1 cellular context compared by ENCODE assay signal in the genomic region with DNA sequence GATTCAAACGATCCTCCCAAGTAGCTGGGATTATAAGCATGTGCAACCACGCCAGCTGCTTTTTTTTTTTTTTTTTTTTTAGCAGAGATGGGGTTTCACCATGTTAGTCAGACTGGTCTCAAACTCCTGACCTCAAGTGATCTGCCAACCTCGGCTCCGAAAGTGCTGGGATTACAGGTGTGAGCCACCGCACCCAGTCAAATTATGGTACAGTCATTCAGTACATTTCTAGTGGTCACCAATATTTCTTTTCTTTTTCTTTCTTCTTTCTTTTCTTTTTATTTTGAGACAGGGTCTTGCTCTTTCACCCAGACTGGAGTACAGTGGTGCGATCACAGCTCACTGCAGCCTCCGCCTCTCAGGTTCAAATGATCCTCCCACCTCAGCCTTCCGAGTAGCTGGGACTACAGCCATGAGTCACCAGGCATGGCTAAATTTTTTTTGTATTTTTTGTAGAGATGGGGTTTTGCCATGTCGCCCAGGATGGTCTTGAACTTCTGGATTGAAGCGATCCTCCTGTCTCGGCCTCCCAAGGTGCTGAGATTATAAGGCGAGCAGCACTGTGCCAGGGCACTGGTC.
TF ChIP-seq lines count a peak whose summit lies in the region.

No MANE protein-coding gene starts in this region.

TF ChIP-seq in K562, 482 proteins besides CTCF, POLR2A, EP300 and RAD21 (continued from another document):
- TF ChIP-seq, protein P1, sequence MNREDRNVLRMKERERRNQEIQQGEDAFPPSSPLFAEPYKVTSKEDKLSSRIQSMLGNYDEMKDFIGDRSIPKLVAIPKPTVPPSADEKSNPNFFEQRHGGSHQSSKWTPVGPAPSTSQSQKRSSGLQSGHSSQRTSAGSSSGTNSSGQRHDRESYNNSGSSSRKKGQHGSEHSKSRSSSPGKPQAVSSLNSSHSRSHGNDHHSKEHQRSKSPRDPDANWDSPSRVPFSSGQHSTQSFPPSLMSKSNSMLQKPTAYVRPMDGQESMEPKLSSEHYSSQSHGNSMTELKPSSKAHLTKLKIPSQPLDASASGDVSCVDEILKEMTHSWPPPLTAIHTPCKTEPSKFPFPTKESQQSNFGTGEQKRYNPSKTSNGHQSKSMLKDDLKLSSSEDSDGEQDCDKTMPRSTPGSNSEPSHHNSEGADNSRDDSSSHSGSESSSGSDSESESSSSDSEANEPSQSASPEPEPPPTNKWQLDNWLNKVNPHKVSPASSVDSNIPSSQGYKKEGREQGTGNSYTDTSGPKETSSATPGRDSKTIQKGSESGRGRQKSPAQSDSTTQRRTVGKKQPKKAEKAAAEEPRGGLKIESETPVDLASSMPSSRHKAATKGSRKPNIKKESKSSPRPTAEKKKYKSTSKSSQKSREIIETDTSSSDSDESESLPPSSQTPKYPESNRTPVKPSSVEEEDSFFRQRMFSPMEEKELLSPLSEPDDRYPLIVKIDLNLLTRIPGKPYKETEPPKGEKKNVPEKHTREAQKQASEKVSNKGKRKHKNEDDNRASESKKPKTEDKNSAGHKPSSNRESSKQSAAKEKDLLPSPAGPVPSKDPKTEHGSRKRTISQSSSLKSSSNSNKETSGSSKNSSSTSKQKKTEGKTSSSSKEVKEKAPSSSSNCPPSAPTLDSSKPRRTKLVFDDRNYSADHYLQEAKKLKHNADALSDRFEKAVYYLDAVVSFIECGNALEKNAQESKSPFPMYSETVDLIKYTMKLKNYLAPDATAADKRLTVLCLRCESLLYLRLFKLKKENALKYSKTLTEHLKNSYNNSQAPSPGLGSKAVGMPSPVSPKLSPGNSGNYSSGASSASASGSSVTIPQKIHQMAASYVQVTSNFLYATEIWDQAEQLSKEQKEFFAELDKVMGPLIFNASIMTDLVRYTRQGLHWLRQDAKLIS (CRISPR knock-in tag; IDR thresholded peaks at IDR 0.05) = no peak
- TF ChIP-seq ZNF780A (CRISPR knock-in tag; IDR thresholded peaks at IDR 0.05) = no peak
- TF ChIP-seq IFI16 (CRISPR knock-in tag; IDR thresholded peaks at IDR 0.05) = no peak
- no peak for TF ChIP-seq MIER1 (IDR thresholded peaks at IDR 0.05; ENCODE audit: low read depth)
- no peak for TF ChIP-seq ZNF24 (IDR thresholded peaks at IDR 0.05)
- TF ChIP-seq, protein P2, sequence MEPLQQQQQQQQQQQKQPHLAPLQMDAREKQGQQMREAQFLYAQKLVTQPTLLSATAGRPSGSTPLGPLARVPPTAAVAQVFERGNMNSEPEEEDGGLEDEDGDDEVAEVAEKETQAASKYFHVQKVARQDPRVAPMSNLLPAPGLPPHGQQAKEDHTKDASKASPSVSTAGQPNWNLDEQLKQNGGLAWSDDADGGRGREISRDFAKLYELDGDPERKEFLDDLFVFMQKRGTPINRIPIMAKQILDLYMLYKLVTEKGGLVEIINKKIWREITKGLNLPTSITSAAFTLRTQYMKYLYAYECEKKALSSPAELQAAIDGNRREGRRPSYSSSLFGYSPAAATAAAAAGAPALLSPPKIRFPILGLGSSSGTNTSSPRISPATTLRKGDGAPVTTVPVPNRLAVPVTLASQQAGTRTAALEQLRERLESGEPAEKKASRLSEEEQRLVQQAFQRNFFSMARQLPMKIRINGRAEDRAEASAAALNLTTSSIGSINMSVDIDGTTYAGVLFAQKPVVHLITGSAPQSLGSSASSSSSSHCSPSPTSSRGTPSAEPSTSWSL (CRISPR knock-in tag; IDR thresholded peaks at IDR 0.05; ENCODE audit: borderline replicate concordance) = no peak
- TF ChIP-seq MECOM (CRISPR knock-in tag; IDR thresholded peaks at IDR 0.05) = no peak
- TF ChIP-seq, protein P3, sequence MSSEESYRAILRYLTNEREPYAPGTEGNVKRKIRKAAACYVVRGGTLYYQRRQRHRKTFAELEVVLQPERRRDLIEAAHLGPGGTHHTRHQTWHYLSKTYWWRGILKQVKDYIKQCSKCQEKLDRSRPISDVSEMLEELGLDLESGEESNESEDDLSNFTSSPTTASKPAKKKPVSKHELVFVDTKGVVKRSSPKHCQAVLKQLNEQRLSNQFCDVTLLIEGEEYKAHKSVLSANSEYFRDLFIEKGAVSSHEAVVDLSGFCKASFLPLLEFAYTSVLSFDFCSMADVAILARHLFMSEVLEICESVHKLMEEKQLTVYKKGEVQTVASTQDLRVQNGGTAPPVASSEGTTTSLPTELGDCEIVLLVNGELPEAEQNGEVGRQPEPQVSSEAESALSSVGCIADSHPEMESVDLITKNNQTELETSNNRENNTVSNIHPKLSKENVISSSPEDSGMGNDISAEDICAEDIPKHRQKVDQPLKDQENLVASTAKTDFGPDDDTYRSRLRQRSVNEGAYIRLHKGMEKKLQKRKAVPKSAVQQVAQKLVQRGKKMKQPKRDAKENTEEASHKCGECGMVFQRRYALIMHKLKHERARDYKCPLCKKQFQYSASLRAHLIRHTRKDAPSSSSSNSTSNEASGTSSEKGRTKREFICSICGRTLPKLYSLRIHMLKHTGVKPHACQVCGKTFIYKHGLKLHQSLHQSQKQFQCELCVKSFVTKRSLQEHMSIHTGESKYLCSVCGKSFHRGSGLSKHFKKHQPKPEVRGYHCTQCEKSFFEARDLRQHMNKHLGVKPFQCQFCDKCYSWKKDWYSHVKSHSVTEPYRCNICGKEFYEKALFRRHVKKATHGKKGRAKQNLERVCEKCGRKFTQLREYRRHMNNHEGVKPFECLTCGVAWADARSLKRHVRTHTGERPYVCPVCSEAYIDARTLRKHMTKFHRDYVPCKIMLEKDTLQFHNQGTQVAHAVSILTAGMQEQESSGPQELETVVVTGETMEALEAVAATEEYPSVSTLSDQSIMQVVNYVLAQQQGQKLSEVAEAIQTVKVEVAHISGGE (CRISPR knock-in tag; IDR thresholded peaks at IDR 0.05) = no peak
- TF ChIP-seq, protein P4, sequence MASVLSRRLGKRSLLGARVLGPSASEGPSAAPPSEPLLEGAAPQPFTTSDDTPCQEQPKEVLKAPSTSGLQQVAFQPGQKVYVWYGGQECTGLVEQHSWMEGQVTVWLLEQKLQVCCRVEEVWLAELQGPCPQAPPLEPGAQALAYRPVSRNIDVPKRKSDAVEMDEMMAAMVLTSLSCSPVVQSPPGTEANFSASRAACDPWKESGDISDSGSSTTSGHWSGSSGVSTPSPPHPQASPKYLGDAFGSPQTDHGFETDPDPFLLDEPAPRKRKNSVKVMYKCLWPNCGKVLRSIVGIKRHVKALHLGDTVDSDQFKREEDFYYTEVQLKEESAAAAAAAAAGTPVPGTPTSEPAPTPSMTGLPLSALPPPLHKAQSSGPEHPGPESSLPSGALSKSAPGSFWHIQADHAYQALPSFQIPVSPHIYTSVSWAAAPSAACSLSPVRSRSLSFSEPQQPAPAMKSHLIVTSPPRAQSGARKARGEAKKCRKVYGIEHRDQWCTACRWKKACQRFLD (CRISPR knock-in tag; IDR thresholded peaks at IDR 0.05) = no peak
- no peak for TF ChIP-seq EHMT2 (IDR thresholded peaks at IDR 0.05)
- TF ChIP-seq NONO (IDR thresholded peaks at IDR 0.05; ENCODE audit: low read depth in 2 of 2, low read length in 1 of 2) = no peak
